In the genomic region with DNA sequence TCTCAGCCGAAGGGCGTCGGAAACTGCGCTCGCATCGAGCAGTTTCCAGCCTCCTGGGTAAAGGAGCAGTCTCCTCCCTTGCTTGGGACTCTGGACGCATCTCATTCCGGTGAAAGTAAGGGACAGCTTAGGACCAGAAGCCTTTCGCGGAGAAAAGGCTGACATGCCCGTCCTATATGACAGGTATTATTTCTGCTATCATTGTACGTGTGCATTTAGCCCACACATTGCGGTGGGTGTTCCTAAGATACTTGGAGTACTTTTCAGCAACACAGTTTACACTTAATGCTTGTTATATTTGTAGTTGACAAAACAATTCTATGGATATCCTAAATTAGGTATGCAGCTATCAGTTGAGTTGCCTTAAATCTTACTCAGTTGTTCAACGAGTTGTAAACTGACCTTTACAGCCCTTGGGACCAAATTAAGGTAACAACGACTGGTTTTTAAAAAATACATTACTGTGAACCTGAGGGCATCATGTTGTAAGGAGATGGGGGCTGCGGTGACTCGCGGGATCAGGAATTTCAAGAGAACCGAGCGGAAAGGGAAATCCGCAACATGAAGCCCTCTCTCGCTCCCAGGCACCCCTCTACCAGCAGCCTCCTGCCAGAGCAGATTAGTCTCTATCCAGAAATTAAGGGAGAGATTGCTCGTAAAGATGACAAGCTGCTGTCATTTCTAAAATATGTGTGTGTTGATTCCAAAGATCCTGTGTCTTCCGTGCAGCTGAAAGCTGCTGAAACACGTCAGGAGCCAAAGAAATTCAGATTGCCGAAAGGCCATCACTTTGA, we compare ENCODE assay signal across 8 cellular contexts. TPM values are rescaled to one million over a fixed set of nuclear protein-coding genes. Genes with fewer than 3 reads are reported as not detected.
DNase-seq lines count a peak whose midpoint lies in the region; ATAC-seq, FAIRE-seq and TF ChIP-seq lines count a peak whose summit lies in the region.

No MANE protein-coding gene starts in this region.

- TSS peak; percentile 72 for BruUV-seq in OCI-LY7 (replicated peaks; lab: Mats Ljungman, UMichigan)

- no peaks in the 10 kb centered on the region for H3K9me2 ChIP-seq in OCI-LY7 (ENCODE audit: insufficient read depth, low read length)

- H3K4me3 ChIP-seq in AG10803 (ENCODE audit: low read length) (peak overlapping the region; percentile 98), OCI-LY7 (ENCODE audit: low read depth, low read length, poor library complexity, severe bottlenecking) (peak overlapping the region; percentile 95), colonic mucosa (peak overlapping the region; percentile 96), mucosa of rectum (ENCODE audit: low read length in 2 of 2) (peak overlapping the region; percentile 86 to 93)

- intact Hi-C loops in OCI-LY7 (cut with micrococcal nuclease; ENCODE audit: unreplicated experiment): loop anchor here (2.0 kb wide), 2 partner anchors 109 to 465 kb away; a partner anchor contains a TSS
- intact Hi-C loops in colonic mucosa (cut with DNase I): loop anchor here (10.0 kb wide), 1 partner anchor 111 kb away; a partner anchor contains a TSS

- H3K79me2 ChIP-seq in OCI-LY7 (ENCODE audit: insufficient read depth, low read depth, low read length): peaks cover 65% of the 10 kb centered on the region

- H3K4me2 ChIP-seq in OCI-LY7 (ENCODE audit: low read length): peak overlapping the region; percentile 88

- H4K20me1 ChIP-seq in OCI-LY7 (ENCODE audit: insufficient read depth, low read length): peaks cover 8% of the 10 kb centered on the region; the same call in 1 of the 2 replicates

- POLR2A ChIA-PET in OCI-LY7 (lab: Charles Lee): interaction anchor here (0.6 to 3.3 kb wide), 12 partner anchors 9 to 464 kb away, joined by 3 to 27 read pairs (median 4); a partner anchor contains a TSS

- no peak for FAIRE-seq in HTR-8/SVneo (lab: Jason Lieb, UNC)

- H3K9ac ChIP-seq in colonic mucosa (ENCODE audit: low read depth in 2 of 2, low read length in 2 of 2) (peak overlapping the region; percentile 44 to 99), mucosa of rectum (ENCODE audit: low read depth in 1 of 2, low read length in 2 of 2) (peak overlapping the region; percentile 69 to 79)

- H3K27me3 ChIP-seq in colonic mucosa: no peaks in the 10 kb centered on the region
- no peaks in the 10 kb centered on the region for H3K27me3 ChIP-seq in mucosa of rectum (ENCODE audit: control insufficient read depth in 2 of 2, insufficient read depth in 2 of 2, low read length in 2 of 2)

- H3K4me1 ChIP-seq in OCI-LY7 (ENCODE audit: insufficient read depth, low read length, poor library complexity, severe bottlenecking): peaks cover 13% of the 10 kb centered on the region
- peaks cover 7% of the 10 kb centered on the region for H3K4me1 ChIP-seq in colonic mucosa
- H3K4me1 ChIP-seq in mucosa of rectum (ENCODE audit: control insufficient read depth in 2 of 2, insufficient read depth in 2 of 2, low read length in 2 of 2): peaks cover 11 to 12% of the 10 kb centered on the region in 2 donors

- H3K36me3 ChIP-seq in OCI-LY7 (ENCODE audit: insufficient read depth, low read length): peaks cover 9% of the 10 kb centered on the region; the same call in 1 of the 2 replicates
- no peaks in the 10 kb centered on the region for H3K36me3 ChIP-seq in colonic mucosa
- H3K36me3 ChIP-seq in mucosa of rectum (ENCODE audit: control insufficient read depth in 2 of 2, insufficient read depth in 2 of 2, low read length in 2 of 2): no peaks in the 10 kb centered on the region

- CTCF ChIA-PET in OCI-LY7 (lab: Charles Lee; ENCODE audit: unreplicated experiment): no interaction called here

- H3K27ac ChIP-seq in OCI-LY7 (ENCODE audit: low read depth, low read length, poor library complexity, severe bottlenecking): peak overlapping the region; percentile 37
- peak overlapping the region; percentile 73 for H3K27ac ChIP-seq in colonic mucosa
- H3K27ac ChIP-seq in mucosa of rectum (ENCODE audit: low read depth in 2 of 2, low read length in 2 of 2): peak overlapping the region; percentile 61 to 66

- TF ChIP-seq CTCF in AG10803 (conservative IDR thresholded peaks at IDR 0.05; ENCODE audit: low read length) (no peak), OCI-LY7 (conservative IDR thresholded peaks at IDR 0.05; ENCODE audit: low read length) (no peak), colonic mucosa (IDR thresholded peaks at IDR 0.05) (no peak)

- peak; percentile 25 for DNase-seq in AG10803 (ENCODE audit: low read depth)
- DNase-seq in OCI-LY7 (ENCODE audit: low spot score): peak; percentile 11
- no peak for DNase-seq in colonic mucosa
- no peak for DNase-seq in HTR-8/SVneo (ENCODE audit: insufficient read length, low spot score)

- H3K9me3 ChIP-seq in OCI-LY7 (ENCODE audit: low read length): no peaks in the 10 kb centered on the region
- no peaks in the 10 kb centered on the region for H3K9me3 ChIP-seq in colonic mucosa
- H3K9me3 ChIP-seq in mucosa of rectum (ENCODE audit: control insufficient read depth in 2 of 2, low read length in 2 of 2): no peaks in the 10 kb centered on the region

- ATAC-seq in GM18868 (IDR thresholded peaks at IDR 0.05; ENCODE audit: unreplicated experiment) (peak; percentile 24), GM21825 (IDR thresholded peaks at IDR 0.05; ENCODE audit: unreplicated experiment) (no peak), GM21367 (IDR thresholded peaks at IDR 0.05; ENCODE audit: unreplicated experiment) (no peak)

- H2AFZ ChIP-seq in OCI-LY7 (ENCODE audit: low read length): peak overlapping the region; percentile 98

RNA-seq across cellular contexts. Expression of a gene that starts 0.6 kb away (rescaled TPM):
- total RNA-seq in OCI-LY7 (2014; rRNA removed; shearing (Covaris generic)): 24.6 and 38.6 TPM in 2 replicates
- total RNA-seq in OCI-LY7 (2022) (74.2 and 81.2 TPM in 2 replicates), colonic mucosa (10 to 100 TPM; 47.7 to 69.6 TPM)

RNA-seq across cellular contexts. Expression of a gene that starts 14.0 kb away (rescaled TPM):
- total RNA-seq in OCI-LY7 (2014; rRNA removed; shearing (Covaris generic)): 21.1 and 31.5 TPM in 2 replicates
- total RNA-seq in OCI-LY7 (2022) (26.8 and 27.9 TPM in 2 replicates), colonic mucosa (10 to 100 TPM; 39.7 to 48.3 TPM)

Comparison
In these comparisons a context has a peak if more than half of its experiments do, and no peak if none do; other contexts are left out.
1. DNase-seq: peak in AG10803 (single experiment) and OCI-LY7 (single experiment); none in colonic mucosa (single experiment) and HTR-8/SVneo (single experiment).
2. Peak in every context shown above with its lines, with median percentiles within 50 percentile points of each other: H3K4me3 ChIP-seq and H3K27ac ChIP-seq.